Comparison of ENCODE assay signal across 38 cellular contexts in the genomic region with DNA sequence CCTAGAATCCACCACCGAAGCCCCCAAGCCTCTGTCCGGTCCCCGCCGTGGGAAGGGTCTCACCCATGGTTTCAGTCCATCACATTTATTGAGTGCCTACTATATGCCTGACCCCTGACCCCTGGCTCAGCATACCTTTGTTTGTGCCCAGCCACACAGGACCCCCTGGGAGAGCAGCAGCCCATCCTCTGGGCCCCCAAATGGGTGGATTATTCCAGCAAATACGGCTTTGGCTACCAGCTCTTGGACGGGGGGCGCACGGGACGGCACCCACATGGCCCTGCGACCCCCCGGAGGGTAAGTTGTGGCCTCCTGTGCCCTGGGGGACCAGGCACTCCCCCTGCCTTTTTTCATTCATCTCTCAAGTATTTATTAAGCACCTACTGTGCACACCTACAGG. TPM values are rescaled to one million over a fixed set of nuclear protein-coding genes. Genes with fewer than 3 reads are reported as not detected.
"Had no signal": no experiment of that assay in that cellular context is flagged by ENCODE, and none has a peak within 500 bp of the region (broad histone marks: within the 10 kb centered on the region; RNA-seq: fewer than 3 reads in every experiment).

No MANE protein-coding gene starts in this region.

- H3K9me3 ChIP-seq: adrenal gland, body of pancreas, breast epithelium had no signal

- FAIRE-seq: astrocyte, TTC549 had no signal

- H3K4me3 ChIP-seq: adrenal gland, body of pancreas, breast epithelium had no signal

- H3K36me3 ChIP-seq: adrenal gland, brain microvascular endothelial cell, breast epithelium had no signal

- ATAC-seq: activated CD8-positive, alpha-beta T cell treated with anti-CD3 and anti-CD28 coated beads for 36 hours; activated naive CD4-positive, alpha-beta T cell treated with anti-CD3 and anti-CD28 coated beads, Interleukin-2, amount 50 U/mL, for 72 hours; activated T-cell treated with anti-CD3 and anti-CD28 coated beads, Interleukin-2, amount 50 U/mL, for 4 hours; activated T-cell treated with anti-CD3 and anti-CD28 coated beads, Interleukin-2, amount 50 U/mL, for 72 hours; activated T-helper 17 cell treated with anti-CD3 and anti-CD28 coated beads, Interleukin-2, amount 50 U/mL, for 72 hours; body of pancreas had no signal

- H3K27me3 ChIP-seq: body of pancreas, brain microvascular endothelial cell had no signal

- DNase-seq: activated B cell treated with CpG ODN at 0.5 μM for 24 hours; activated CD4-positive, alpha-beta memory T cell treated with anti-CD3 and anti-CD28 coated beads for 36 hours; activated CD4-positive, alpha-beta T cell treated with anti-CD3 and anti-CD28 coated beads for 4 hours; activated CD4-positive, alpha-beta T cell treated with anti-CD3 and anti-CD28 coated beads, Interleukin-2, amount 10 ng/mL, durations not matched to agents 24 days and 14 days; activated CD4-positive, alpha-beta T cell treated with anti-CD3 and anti-CD28 coated beads, Interleukin-2, amount 50 U/mL, for 1 hour; activated CD4-positive, alpha-beta T cell treated with anti-CD3 and anti-CD28 coated beads, Interleukin-2, amount 50 U/mL, for 4 hours; activated CD4-positive, CD25-positive, alpha-beta regulatory T cell treated with anti-CD3 and anti-CD28 coated beads, Interleukin-2, amount 50 U/mL, for 72 hours; activated CD8-positive, alpha-beta memory T cell treated with anti-CD3 and anti-CD28 coated beads, Interleukin-2, amount 50 U/mL, for 4 hours; activated CD8-positive, alpha-beta T cell treated with anti-CD3 and anti-CD28 coated beads for 36 hours; activated effector memory CD4-positive, alpha-beta T cell treated with anti-CD3 and anti-CD28 coated beads, Interleukin-2, amount 50 U/mL, for 16 hours; activated gamma-delta T cell treated with Interleukin-2 at 50 U/mL for 16 hours; activated naive CD4-positive, alpha-beta T cell; activated naive CD4-positive, alpha-beta T cell treated with anti-CD3 and anti-CD28 coated beads for 36 hours; activated naive CD4-positive, alpha-beta T cell treated with anti-CD3 and anti-CD28 coated beads, Interleukin-2, amount 50 U/mL, for 16 hours; activated naive CD8-positive, alpha-beta T cell treated with anti-CD3 and anti-CD28 coated beads for 36 hours; activated T-cell treated with anti-CD3 and anti-CD28 coated beads for 4 hours; activated T-cell treated with anti-CD3 and anti-CD28 coated beads, Interleukin-2, amount 50 U/mL, for 1 hour; activated T-cell treated with anti-CD3 and anti-CD28 coated beads, Interleukin-2, amount 50 U/mL, for 4 hours; activated T-cell treated with anti-CD3 and anti-CD28 coated beads, Interleukin-2, amount 50 U/mL, for 72 hours; adrenal gland; amniotic stem cell; body of pancreas; brain microvascular endothelial cell; central memory CD4-positive, alpha-beta T cell; T-helper 1 cell; T-helper 2 cell; T-helper 9 cell had no signal

- H3K27ac ChIP-seq: adrenal gland, body of pancreas, brain microvascular endothelial cell, breast epithelium, VCaP had no signal

- H3K4me1 ChIP-seq: adrenal gland, body of pancreas, breast epithelium had no signal

RNA-seq across cellular contexts. Expression of a gene that starts 7.7 kb away (rescaled TPM):
- total RNA-seq: activated B cell treated with CpG ODN at 0.5 μM for 24 hours; activated CD4-positive, alpha-beta memory T cell treated with anti-CD3 and anti-CD28 coated beads for 36 hours; activated CD4-positive, alpha-beta T cell treated with anti-CD3 and anti-CD28 coated beads, Interleukin-2, amount 10 ng/mL, durations not matched to agents 24 days and 14 days; activated CD8-positive, alpha-beta memory T cell treated with anti-CD3 and anti-CD28 coated beads for 36 hours; activated CD8-positive, alpha-beta T cell treated with anti-CD3 and anti-CD28 coated beads for 36 hours; activated naive CD4-positive, alpha-beta T cell treated with anti-CD3 and anti-CD28 coated beads for 36 hours; activated naive CD4-positive, alpha-beta T cell treated with anti-CD3 and anti-CD28 coated beads, Interleukin-2, amount 50 U/mL, for 72 hours; activated naive CD8-positive, alpha-beta T cell treated with anti-CD3 and anti-CD28 coated beads for 36 hours; activated T-cell treated with anti-CD3 and anti-CD28 coated beads, Interleukin-2, amount 50 U/mL, for 4 hours; activated T-cell treated with anti-CD3 and anti-CD28 coated beads, Interleukin-2, amount 50 U/mL, for 72 hours; activated T-helper 1 cell treated with anti-CD3 and anti-CD28 coated beads, Interleukin-12 subunit alpha, Interleukin-12 subunit beta, Interleukin-2, Interleukin-4 antibody, amounts not matched to agents 30 ng/mL and 10 ng/mL and 1 ng/mL, durations not matched to agents 14 hours and 24 hours and 36 hours; activated T-helper 17 cell treated with anti-CD3 and anti-CD28 coated beads, Interleukin-2, amount 50 U/mL, for 72 hours; aorta; body of pancreas; cardiac septum had no signal

RNA-seq across cellular contexts. Expression of a gene that starts 18.8 kb away (rescaled TPM):
- total RNA-seq: activated B cell treated with CpG ODN at 0.5 μM for 24 hours, cerebellum had no signal
